30 cellular contexts compared by ENCODE assay signal in the genomic region with DNA sequence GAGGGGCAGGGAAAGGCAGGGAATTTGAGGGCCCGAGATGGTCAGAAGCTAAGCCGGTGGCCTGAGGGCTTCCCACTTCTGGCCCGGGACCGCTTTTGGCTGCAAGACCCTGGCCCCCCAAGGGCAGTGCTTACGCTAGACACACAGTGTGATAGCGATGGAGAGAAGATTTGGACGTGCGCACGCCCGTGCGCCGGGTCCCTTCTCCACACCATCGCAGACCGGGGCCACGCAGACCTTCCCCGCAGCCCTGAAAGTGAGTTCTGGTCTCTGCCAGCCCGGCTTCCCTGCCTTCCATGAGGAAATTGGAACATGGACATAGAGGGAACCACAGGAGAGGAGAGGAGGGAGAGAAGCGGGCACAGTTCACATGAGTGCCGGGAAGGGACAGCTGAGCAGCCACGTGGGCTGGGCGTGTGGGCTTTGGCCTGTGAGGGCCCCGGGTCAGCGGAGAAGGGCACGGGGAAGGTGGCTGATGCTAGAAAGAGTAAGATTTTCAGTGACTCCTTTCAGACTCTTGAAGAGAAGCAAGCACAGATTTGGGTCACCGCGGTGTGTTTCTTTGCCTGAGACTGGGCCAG. TPM values are rescaled to one million over a fixed set of nuclear protein-coding genes. Genes with fewer than 3 reads are reported as not detected.
DNase-seq lines count a peak whose midpoint lies in the region; ATAC-seq and TF ChIP-seq lines count a peak whose summit lies in the region.
"Had no signal": no experiment of that assay in that cellular context is flagged by ENCODE, and none has a peak within 500 bp of the region (broad histone marks: within the 10 kb centered on the region; RNA-seq: fewer than 3 reads in every experiment).

No MANE protein-coding gene starts in this region.

- H3K4me3 ChIP-seq in Caco-2 (ENCODE audit: low read depth, low read length), result no peak overlapping the region
- H3K4me3 ChIP-seq: Peyer's patch, prostate gland, sigmoid colon had no signal

- peak overlapping the region; percentile 23 for H3K27ac Mint-ChIP-seq in Caco-2 (ENCODE audit: unreplicated experiment)
- no peak overlapping the region for H3K27ac Mint-ChIP-seq in activated T-helper 17 cell treated with anti-CD3 and anti-CD28 coated beads, Interleukin-2, amount 50 U/mL, for 72 hours
- H3K27ac Mint-ChIP-seq in mesothelial cell of epicardium, result peak overlapping the region; percentile 76
- H3K27ac Mint-ChIP-seq in stimulated activated naive B cell treated with anti-CD40 and anti-IgM and Interleukin-4, amounts not matched to agents 10 μg/mL and 1 μg/mL and 100 μg/mL, for 72 hours, result peak overlapping the region; percentile 78
- H3K27ac Mint-ChIP-seq: activated CD4-positive, alpha-beta memory T cell treated with anti-CD3 and anti-CD28 coated beads, Interleukin-2, amount 10 ng/mL, durations not matched to agents 7 days and 5 days; CD14-positive monocyte; memory B cell had no signal

- peaks cover 24% of the 10 kb centered on the region for H3K4me1 Mint-ChIP-seq in Caco-2 (ENCODE audit: low read depth, unreplicated experiment)
- peaks cover 22% of the 10 kb centered on the region for H3K4me1 Mint-ChIP-seq in activated T-helper 17 cell treated with anti-CD3 and anti-CD28 coated beads, Interleukin-2, amount 50 U/mL, for 72 hours
- peaks cover 31% of the 10 kb centered on the region for H3K4me1 Mint-ChIP-seq in mesothelial cell of epicardium
- H3K4me1 Mint-ChIP-seq in stimulated activated naive B cell treated with anti-CD40 and anti-IgM and Interleukin-4, amounts not matched to agents 10 μg/mL and 1 μg/mL and 100 μg/mL, for 72 hours, result peaks cover 34 to 55% of the 10 kb centered on the region in 2 donors

- POLR2A ChIA-PET in Caco-2 (lab: Charles Lee), result interaction anchor here (0.9 kb wide), 1 partner anchor 11 kb away, joined by 3 read pairs; no protein-coding TSS in a partner anchor

- intact Hi-C loops in Caco-2 (cut with micrococcal nuclease; ENCODE audit: unreplicated experiment), result no loop called here

- H3K9me3 Mint-ChIP-seq in Caco-2 (ENCODE audit: unreplicated experiment) (no peaks in the 10 kb centered on the region), mesothelial cell of epicardium (no peaks in the 10 kb centered on the region)
- H3K9me3 Mint-ChIP-seq in activated T-helper 17 cell treated with anti-CD3 and anti-CD28 coated beads, Interleukin-2, amount 50 U/mL, for 72 hours, result no peaks in the 10 kb centered on the region
- no peaks in the 10 kb centered on the region for H3K9me3 Mint-ChIP-seq in stimulated activated naive B cell treated with anti-CD40 and anti-IgM and Interleukin-4, amounts not matched to agents 10 μg/mL and 1 μg/mL and 100 μg/mL, for 72 hours
- H3K9me3 Mint-ChIP-seq: activated CD4-positive, alpha-beta memory T cell treated with anti-CD3 and anti-CD28 coated beads, Interleukin-2, amount 10 ng/mL, durations not matched to agents 7 days and 5 days; activated naive CD8-positive, alpha-beta T cell treated with anti-CD3 and anti-CD28 coated beads for 36 hours; memory B cell had no signal

- peaks cover 6% of the 10 kb centered on the region; the same call in 1 of the 2 replicates for H3K4me1 ChIP-seq in Caco-2
- H3K4me1 ChIP-seq: prostate gland, sigmoid colon had no signal

- H3K27me3 ChIP-seq in Caco-2 (replicated peaks; ENCODE audit: control insufficient read depth, insufficient read depth, low read length), result no peaks in the 10 kb centered on the region
- H3K27me3 ChIP-seq: Peyer's patch had no signal

- H3K27me3 Mint-ChIP-seq in Caco-2 (ENCODE audit: insufficient read depth, unreplicated experiment) (no peaks in the 10 kb centered on the region), mesothelial cell of epicardium (ENCODE audit: low read depth) (no peaks in the 10 kb centered on the region)
- no peaks in the 10 kb centered on the region for H3K27me3 Mint-ChIP-seq in activated T-helper 17 cell treated with anti-CD3 and anti-CD28 coated beads, Interleukin-2, amount 50 U/mL, for 72 hours
- H3K27me3 Mint-ChIP-seq in stimulated activated naive B cell treated with anti-CD40 and anti-IgM and Interleukin-4, amounts not matched to agents 10 μg/mL and 1 μg/mL and 100 μg/mL, for 72 hours, result no peaks in the 10 kb centered on the region
- H3K27me3 Mint-ChIP-seq: activated CD4-positive, alpha-beta memory T cell treated with anti-CD3 and anti-CD28 coated beads, Interleukin-2, amount 10 ng/mL, durations not matched to agents 7 days and 5 days; activated naive CD8-positive, alpha-beta T cell treated with anti-CD3 and anti-CD28 coated beads for 36 hours; memory B cell had no signal

- no peak for TF ChIP-seq CTCF in Caco-2 (IDR thresholded peaks at IDR 0.05; ENCODE audit: insufficient read depth in 1 of 2, low read depth in 1 of 2, low read length in 1 of 2, severe bottlenecking in 1 of 2, unreplicated experiment in 1 of 2)
- no peak for TF ChIP-seq CTCF in mesothelial cell of epicardium (IDR thresholded peaks at IDR 0.05; ENCODE audit: unreplicated experiment)

- BruUV-seq in Caco-2 (replicated peaks; lab: Mats Ljungman, UMichigan), result no TSS peak

- H3K4me3 Mint-ChIP-seq in Caco-2 (ENCODE audit: unreplicated experiment) (no peak overlapping the region), mesothelial cell of epicardium (no peak overlapping the region)
- H3K4me3 Mint-ChIP-seq in activated T-helper 17 cell treated with anti-CD3 and anti-CD28 coated beads, Interleukin-2, amount 50 U/mL, for 72 hours, result peak overlapping the region; percentile 43
- H3K4me3 Mint-ChIP-seq in stimulated activated naive B cell treated with anti-CD40 and anti-IgM and Interleukin-4, amounts not matched to agents 10 μg/mL and 1 μg/mL and 100 μg/mL, for 72 hours, result no peak overlapping the region
- H3K4me3 Mint-ChIP-seq: activated CD4-positive, alpha-beta memory T cell treated with anti-CD3 and anti-CD28 coated beads, Interleukin-2, amount 10 ng/mL, durations not matched to agents 7 days and 5 days; activated naive CD8-positive, alpha-beta T cell treated with anti-CD3 and anti-CD28 coated beads for 36 hours; CD14-positive monocyte had no signal

- H3K36me3 ChIP-seq in Caco-2 (ENCODE audit: control insufficient read depth, insufficient read depth, low read length), result no peaks in the 10 kb centered on the region
- H3K36me3 ChIP-seq: Peyer's patch, prostate gland, sigmoid colon had no signal

- CTCF ChIA-PET in Caco-2 (lab: Charles Lee), result interaction anchor here (0.8 kb wide), 1 partner anchor 13 kb away, joined by 3 read pairs; no protein-coding TSS in a partner anchor

- no peak for ATAC-seq in activated T-helper 17 cell treated with anti-CD3 and anti-CD28 coated beads, Interleukin-2, amount 50 U/mL, for 72 hours (replicated peaks)
- no peak for ATAC-seq in stimulated activated naive B cell treated with anti-CD40 and anti-IgM and Interleukin-4, amounts not matched to agents 10 μg/mL and 1 μg/mL and 100 μg/mL, for 72 hours (replicated peaks)
- ATAC-seq in HG03439 (IDR thresholded peaks at IDR 0.05; ENCODE audit: unreplicated experiment), result no peak
- no peak for ATAC-seq in HG03159 (IDR thresholded peaks at IDR 0.05; ENCODE audit: unreplicated experiment)

- no peaks in the 10 kb centered on the region for H3K9me3 ChIP-seq in Caco-2
- H3K9me3 ChIP-seq: Peyer's patch, prostate gland, sigmoid colon had no signal

- DNase-seq in Caco-2 (no peak), mesothelial cell of epicardium (ENCODE audit: low spot score in 2 of 2, unreplicated experiment in 2 of 2) (no peak), NOMO-1 treated with DMSO at 0.1 percent for 48 hours (lab: John Stamatoyannopoulos, UW; ENCODE audit: unreplicated experiment) (no peak)
- DNase-seq in stimulated activated naive B cell treated with anti-CD40 and anti-IgM and Interleukin-4, amounts not matched to agents 10 μg/mL and 1 μg/mL and 100 μg/mL, for 72 hours, result no peak
- DNase-seq: activated CD4-positive, alpha-beta memory T cell treated with anti-CD3 and anti-CD28 coated beads, Interleukin-2, amount 10 ng/mL, durations not matched to agents 7 days and 5 days; activated CD8-positive, alpha-beta memory T cell treated with anti-CD3 and anti-CD28 coated beads, Interleukin-2, amount 50 U/mL, for 4 hours; activated effector memory CD4-positive, alpha-beta T cell treated with Interleukin-2 at 50 U/mL for 16 hours; activated naive CD8-positive, alpha-beta T cell treated with anti-CD3 and anti-CD28 coated beads for 36 hours; aorta; cortex of kidney; erythroblast; H7; hypothalamus; left cardiac atrium; MV-4-11; NCI-H1436; NCI-H2081 treated with DMSO at 0.1 percent for 48 hours; NCI-H226; nucleus accumbens; Peyer's patch; SHP77; sigmoid colon; stimulated activated CD4-positive, alpha-beta T cell treated with anti-CD3 and anti-CD28 coated beads, Interleukin-4, amount 100 ng/mL, for 24 hours; trophoblast cell had no signal

- H3K36me3 Mint-ChIP-seq in Caco-2 (ENCODE audit: insufficient read depth, unreplicated experiment) (no peaks in the 10 kb centered on the region), mesothelial cell of epicardium (no peaks in the 10 kb centered on the region)
- H3K36me3 Mint-ChIP-seq in activated T-helper 17 cell treated with anti-CD3 and anti-CD28 coated beads, Interleukin-2, amount 50 U/mL, for 72 hours (ENCODE audit: low read depth), result no peaks in the 10 kb centered on the region
- peaks cover 2 to 3% of the 10 kb centered on the region in 2 donors for H3K36me3 Mint-ChIP-seq in stimulated activated naive B cell treated with anti-CD40 and anti-IgM and Interleukin-4, amounts not matched to agents 10 μg/mL and 1 μg/mL and 100 μg/mL, for 72 hours
- H3K36me3 Mint-ChIP-seq: CD14-positive monocyte, memory B cell had no signal

RNA-seq across cellular contexts. Expression of gene ZFPM1, which starts 23.8 kb away (rescaled TPM):
- total RNA-seq in Caco-2 (2022) (24.1 and 25.9 TPM in 2 replicates), mesothelial cell of epicardium (51.1 to 56.2 TPM (median 52.6 TPM) in 3 replicates)
- total RNA-seq in activated T-helper 17 cell treated with anti-CD3 and anti-CD28 coated beads, Interleukin-2, amount 50 U/mL, for 72 hours, result 10 to 100 TPM; 12.2 to 22.1 TPM
